1 cellular context compared by ENCODE assay signal in the genomic region with DNA sequence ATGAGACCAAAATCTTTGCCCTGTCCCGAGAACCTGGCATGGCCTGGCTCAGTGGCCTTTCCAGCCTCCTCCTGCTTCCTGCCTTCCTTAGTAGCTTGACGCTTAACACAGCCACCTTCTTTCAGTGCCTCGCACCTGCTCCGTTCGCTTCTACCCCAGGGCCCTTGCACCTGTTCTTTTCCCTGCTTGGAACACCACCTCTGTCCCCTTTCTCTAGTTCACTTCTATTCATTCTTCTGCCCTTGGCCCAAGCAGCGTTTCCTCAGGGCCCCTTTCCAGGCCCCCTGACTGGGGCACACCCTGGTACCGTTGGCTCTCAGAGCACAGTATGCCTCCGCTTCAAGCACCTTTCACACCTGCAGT.
TF ChIP-seq lines count a peak whose summit lies in the region.

No MANE protein-coding gene starts in this region.

TF ChIP-seq in K562, 482 proteins besides CTCF, POLR2A, EP300 and RAD21:
- TF ChIP-seq KLF10 (CRISPR knock-in tag; IDR thresholded peaks at IDR 0.05), result no peak
- TF ChIP-seq PTRF (tag; IDR thresholded peaks at IDR 0.05), result no peak
- TF ChIP-seq RBM25 (IDR thresholded peaks at IDR 0.05; ENCODE audit: low read depth, low read length, severe bottlenecking), result peak; percentile 31
- no peak for TF ChIP-seq STAT5B (CRISPR knock-in tag; IDR thresholded peaks at IDR 0.05)
- TF ChIP-seq GABPA (tag; conservative IDR thresholded peaks at IDR 0.05; ENCODE audit: low read depth), result no peak
- TF ChIP-seq ZC3H4 (CRISPR knock-in tag; IDR thresholded peaks at IDR 0.05; ENCODE audit: borderline replicate concordance), result no peak
- TF ChIP-seq, protein P1, sequence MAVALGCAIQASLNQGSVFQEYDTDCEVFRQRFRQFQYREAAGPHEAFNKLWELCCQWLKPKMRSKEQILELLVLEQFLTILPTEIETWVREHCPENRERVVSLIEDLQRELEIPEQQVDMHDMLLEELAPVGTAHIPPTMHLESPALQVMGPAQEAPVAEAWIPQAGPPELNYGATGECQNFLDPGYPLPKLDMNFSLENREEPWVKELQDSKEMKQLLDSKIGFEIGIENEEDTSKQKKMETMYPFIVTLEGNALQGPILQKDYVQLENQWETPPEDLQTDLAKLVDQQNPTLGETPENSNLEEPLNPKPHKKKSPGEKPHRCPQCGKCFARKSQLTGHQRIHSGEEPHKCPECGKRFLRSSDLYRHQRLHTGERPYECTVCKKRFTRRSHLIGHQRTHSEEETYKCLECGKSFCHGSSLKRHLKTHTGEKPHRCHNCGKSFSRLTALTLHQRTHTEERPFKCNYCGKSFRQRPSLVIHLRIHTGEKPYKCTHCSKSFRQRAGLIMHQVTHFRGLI (CRISPR knock-in tag; IDR thresholded peaks at IDR 0.05), result no peak
- no peak for TF ChIP-seq TSC22D4 (tag; IDR thresholded peaks at IDR 0.05)
